7 cellular contexts compared by ENCODE assay signal in the genomic region with DNA sequence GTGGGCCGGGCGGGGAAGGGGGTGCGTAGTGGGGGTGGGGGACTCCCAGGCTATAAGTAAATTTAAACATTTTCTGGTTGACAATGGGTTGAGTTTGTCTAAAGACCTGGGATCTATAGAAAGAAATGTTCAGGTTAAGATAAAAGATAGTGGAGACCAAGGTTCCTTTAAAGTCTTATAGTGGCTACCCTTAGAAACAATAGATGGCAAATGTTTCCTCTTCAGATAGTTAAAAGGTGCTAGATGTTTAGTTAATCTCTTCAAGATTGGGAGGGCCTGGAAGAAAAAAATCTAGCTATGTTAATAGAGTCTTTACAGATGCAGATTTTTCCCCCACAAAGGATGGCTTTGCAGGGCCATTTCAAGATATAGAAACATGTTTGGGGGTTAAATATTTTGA.
"Had no signal": no experiment of that assay in that cellular context is flagged by ENCODE, and none has a peak within 500 bp of the region (broad histone marks: within the 10 kb centered on the region; RNA-seq: fewer than 3 reads in every experiment).

No MANE protein-coding gene starts in this region.

- H3K36me3 Mint-ChIP-seq: IgD-negative memory B cell had no signal

- H3K4me3 ChIP-seq: GM23248 had no signal

- H3K27me3 Mint-ChIP-seq: IgD-negative memory B cell had no signal

- H3K4me2 ChIP-seq: KMS-11 had no signal

- H3K9ac ChIP-seq: GM23248, KMS-11 had no signal

- ATAC-seq: HepG2 had no signal

- H3K4me3 Mint-ChIP-seq: H9, IgD-negative memory B cell had no signal

- H3K27ac Mint-ChIP-seq: H9, IgD-negative memory B cell had no signal

- DNase-seq: GM23248, H9, HCEC 1CT, KBM-7 had no signal

- H3K27ac ChIP-seq: GM23248, KMS-11 had no signal

- H3K4me1 Mint-ChIP-seq: IgD-negative memory B cell had no signal

- H3K9me3 Mint-ChIP-seq: H9, IgD-negative memory B cell had no signal

- H2AFZ ChIP-seq: GM23248 had no signal
